ENCODE assay signal across 22 cellular contexts in the genomic region with DNA sequence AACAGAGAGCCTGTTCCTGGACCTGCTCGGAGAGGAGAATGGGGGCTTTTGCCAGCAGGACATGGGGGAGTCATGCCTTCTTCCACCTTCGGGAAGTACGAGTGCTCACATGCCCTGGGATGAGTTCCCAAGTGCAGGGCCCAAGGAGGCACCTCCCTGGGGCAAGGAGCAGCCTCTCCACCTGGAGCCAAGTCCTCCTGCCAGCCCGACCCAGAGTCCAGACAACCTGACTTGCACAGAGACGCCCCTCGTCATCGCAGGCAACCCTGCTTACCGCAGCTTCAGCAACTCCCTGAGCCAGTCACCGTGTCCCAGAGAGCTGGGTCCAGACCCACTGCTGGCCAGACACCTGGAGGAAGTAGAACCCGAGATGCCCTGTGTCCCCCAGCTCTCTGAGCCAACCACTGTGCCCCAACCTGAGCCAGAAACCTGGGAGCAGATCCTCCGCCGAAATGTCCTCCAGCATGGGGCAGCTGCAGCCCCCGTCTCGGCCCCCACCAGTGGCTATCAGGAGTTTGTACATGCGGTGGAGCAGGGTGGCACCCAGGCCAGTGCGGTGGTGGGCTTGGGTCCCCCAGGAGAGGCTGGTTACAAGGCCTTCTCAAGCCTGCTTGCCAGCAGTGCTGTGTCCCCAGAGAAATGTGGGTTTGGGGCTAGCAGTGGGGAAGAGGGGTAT. TPM values are rescaled to one million over a fixed set of nuclear protein-coding genes. Genes with fewer than 3 reads are reported as not detected.
DNase-seq lines count a peak whose midpoint lies in the region; ATAC-seq and TF ChIP-seq lines count a peak whose summit lies in the region.
"Had no signal": no experiment of that assay in that cellular context is flagged by ENCODE, and none has a peak within 500 bp of the region (broad histone marks: within the 10 kb centered on the region; RNA-seq: fewer than 3 reads in every experiment).

No MANE protein-coding gene starts in this region.

- TF ChIP-seq CTCF in liver (IDR thresholded peaks at IDR 0.05; ENCODE audit: low read depth, low read length, missing input control) (no peak), WTC11 (IDR thresholded peaks at IDR 0.05) (no peak)

- H3K27me3 Mint-ChIP-seq in stimulated activated naive CD8-positive, alpha-beta T cell treated with anti-CD3 and anti-CD28 coated beads, Interleukin-15, Interleukin-2, amounts not matched to agents 100 ng/mL and 50 ng/mL, for 24 hours, result no peaks in the 10 kb centered on the region
- no peaks in the 10 kb centered on the region for H3K27me3 Mint-ChIP-seq in activated T-helper 17 cell treated with anti-CD3 and anti-CD28 coated beads, Interleukin-2, amount 50 U/mL, for 72 hours
- H3K27me3 Mint-ChIP-seq in WTC11 (ENCODE audit: low read depth), result no peaks in the 10 kb centered on the region

- no peak overlapping the region for H3K9ac ChIP-seq in liver (ENCODE audit: low read depth in 1 of 2, low read length in 2 of 2)

- no peak for ATAC-seq in stimulated activated naive CD8-positive, alpha-beta T cell treated with anti-CD3 and anti-CD28 coated beads, Interleukin-15, Interleukin-2, amounts not matched to agents 100 U/mL and 50 U/mL, for 24 hours
- no peak for ATAC-seq in activated T-helper 17 cell treated with anti-CD3 and anti-CD28 coated beads, Interleukin-2, amount 50 U/mL, for 72 hours (replicated peaks)
- no peak for ATAC-seq in GM21390 (IDR thresholded peaks at IDR 0.05; ENCODE audit: unreplicated experiment)
- ATAC-seq in WTC11, result no peak
- no peak for ATAC-seq in GM18520 (IDR thresholded peaks at IDR 0.05; ENCODE audit: unreplicated experiment)
- ATAC-seq: GM12878, K562, left lung, sciatic nerve had no signal

- H3K36me3 ChIP-seq in liver (ENCODE audit: control insufficient read depth in 4 of 4, insufficient read depth in 3 of 4, low read depth in 1 of 4, low read length in 3 of 4), result peaks cover 16 to 44% (median 40%) of the 10 kb centered on the region in 4 donors
- H3K36me3 ChIP-seq: cardiac muscle cell, ovary had no signal

- H3K4me1 Mint-ChIP-seq in stimulated activated naive CD8-positive, alpha-beta T cell treated with anti-CD3 and anti-CD28 coated beads, Interleukin-15, Interleukin-2, amounts not matched to agents 100 ng/mL and 50 ng/mL, for 24 hours (ENCODE audit: low read depth), result peaks cover 58% of the 10 kb centered on the region
- H3K4me1 Mint-ChIP-seq in activated T-helper 17 cell treated with anti-CD3 and anti-CD28 coated beads, Interleukin-2, amount 50 U/mL, for 72 hours, result peaks cover 5% of the 10 kb centered on the region
- peaks cover 3% of the 10 kb centered on the region; the same call in 1 of the 2 replicates for H3K4me1 Mint-ChIP-seq in WTC11

- no peak overlapping the region for H3K4me3 ChIP-seq in liver (ENCODE audit: low read depth in 1 of 3, low read length in 3 of 3)
- H3K4me3 ChIP-seq: cardiac muscle cell, GM12878, K562, left lung, ovary had no signal

- POLR2A ChIA-PET in WTC11 (lab: Charles Lee), result no interaction called here

- H3K9me3 ChIP-seq in liver (ENCODE audit: control insufficient read depth in 4 of 4, low read length in 3 of 4), result no peaks in the 10 kb centered on the region
- H3K9me3 ChIP-seq: left lung, ovary had no signal

- DNase-seq in stimulated activated naive CD8-positive, alpha-beta T cell treated with anti-CD3 and anti-CD28 coated beads, Interleukin-15, Interleukin-2, amounts not matched to agents 100 U/mL and 50 U/mL, for 24 hours, result no peak
- DNase-seq in WTC11 (ENCODE audit: low spot score) (no peak), DMS114 treated with DMSO at 0.1 percent for 48 hours (lab: John Stamatoyannopoulos, UW; ENCODE audit: unreplicated experiment) (no peak)
- DNase-seq: activated CD8-positive, alpha-beta memory T cell treated with anti-CD3 and anti-CD28 coated beads, Interleukin-2, amount 50 U/mL, for 4 hours; GDM1; left lung; MV-4-11; NCI-H2029; ovary; SHP77; substantia nigra; T-helper 1 cell had no signal

- H3K27ac Mint-ChIP-seq in stimulated activated naive CD8-positive, alpha-beta T cell treated with anti-CD3 and anti-CD28 coated beads, Interleukin-15, Interleukin-2, amounts not matched to agents 100 ng/mL and 50 ng/mL, for 24 hours, result peak overlapping the region; percentile 64
- peak overlapping the region; percentile 10 for H3K27ac Mint-ChIP-seq in activated T-helper 17 cell treated with anti-CD3 and anti-CD28 coated beads, Interleukin-2, amount 50 U/mL, for 72 hours
- H3K27ac Mint-ChIP-seq in WTC11, result no peak overlapping the region

- CTCF ChIA-PET in WTC11 (lab: Charles Lee), result interaction anchor here (0.7 to 2.4 kb wide), 3 partner anchors 125 to 183 kb away, joined by 3 to 11 read pairs (median 6); no protein-coding TSS in a partner anchor

- no peaks in the 10 kb centered on the region for H3K27me3 ChIP-seq in liver (ENCODE audit: control insufficient read depth in 4 of 4, insufficient read depth in 4 of 4, low read length in 3 of 4)
- H3K27me3 ChIP-seq: cardiac muscle cell, left lung, ovary had no signal

- H3K4me3 Mint-ChIP-seq in stimulated activated naive CD8-positive, alpha-beta T cell treated with anti-CD3 and anti-CD28 coated beads, Interleukin-15, Interleukin-2, amounts not matched to agents 100 ng/mL and 50 ng/mL, for 24 hours, result no peak overlapping the region
- no peak overlapping the region for H3K4me3 Mint-ChIP-seq in activated T-helper 17 cell treated with anti-CD3 and anti-CD28 coated beads, Interleukin-2, amount 50 U/mL, for 72 hours
- no peak overlapping the region for H3K4me3 Mint-ChIP-seq in WTC11

- WGBS in liver, result 85% methylated on average over 16 of the region's 16 CpGs

- H3K4me1 ChIP-seq in liver (ENCODE audit: control insufficient read depth in 4 of 4, insufficient read depth in 4 of 4, low read length in 3 of 4), result peaks cover 18 to 40% (median 35%) of the 10 kb centered on the region in 4 donors

- TF ChIP-seq RAD21 in liver (IDR thresholded peaks at IDR 0.05), result no peak

- H3K36me3 Mint-ChIP-seq in stimulated activated naive CD8-positive, alpha-beta T cell treated with anti-CD3 and anti-CD28 coated beads, Interleukin-15, Interleukin-2, amounts not matched to agents 100 ng/mL and 50 ng/mL, for 24 hours (ENCODE audit: low read depth), result peaks cover 80% of the 10 kb centered on the region
- peaks cover 81% of the 10 kb centered on the region for H3K36me3 Mint-ChIP-seq in activated T-helper 17 cell treated with anti-CD3 and anti-CD28 coated beads, Interleukin-2, amount 50 U/mL, for 72 hours (ENCODE audit: low read depth)
- H3K36me3 Mint-ChIP-seq in WTC11, result peaks cover 23% of the 10 kb centered on the region

- peak overlapping the region; percentile 10 to 74 for H3K27ac ChIP-seq in liver (ENCODE audit: low read depth in 1 of 2, low read length in 2 of 2)
- H3K27ac ChIP-seq: cardiac muscle cell, ovary, WERI-Rb-1 had no signal

- no peaks in the 10 kb centered on the region for H3K9me3 Mint-ChIP-seq in stimulated activated naive CD8-positive, alpha-beta T cell treated with anti-CD3 and anti-CD28 coated beads, Interleukin-15, Interleukin-2, amounts not matched to agents 100 ng/mL and 50 ng/mL, for 24 hours
- no peaks in the 10 kb centered on the region for H3K9me3 Mint-ChIP-seq in activated T-helper 17 cell treated with anti-CD3 and anti-CD28 coated beads, Interleukin-2, amount 50 U/mL, for 72 hours
- peaks cover 8% of the 10 kb centered on the region; the same call in 1 of the 2 replicates for H3K9me3 Mint-ChIP-seq in WTC11

TF ChIP-seq in liver, 16 proteins besides CTCF, POLR2A, EP300 and RAD21 (continues in another document):
- TF ChIP-seq GABPA (IDR thresholded peaks at IDR 0.05 in 1 of 2, conservative IDR thresholded peaks at IDR 0.05 in 1 of 2), result no peak
- no peak for TF ChIP-seq EGR1 (IDR thresholded peaks at IDR 0.05; ENCODE audit: low read depth in 2 of 2)
- no peak for TF ChIP-seq JUND (IDR thresholded peaks at IDR 0.05)
- TF ChIP-seq, protein P1, sequence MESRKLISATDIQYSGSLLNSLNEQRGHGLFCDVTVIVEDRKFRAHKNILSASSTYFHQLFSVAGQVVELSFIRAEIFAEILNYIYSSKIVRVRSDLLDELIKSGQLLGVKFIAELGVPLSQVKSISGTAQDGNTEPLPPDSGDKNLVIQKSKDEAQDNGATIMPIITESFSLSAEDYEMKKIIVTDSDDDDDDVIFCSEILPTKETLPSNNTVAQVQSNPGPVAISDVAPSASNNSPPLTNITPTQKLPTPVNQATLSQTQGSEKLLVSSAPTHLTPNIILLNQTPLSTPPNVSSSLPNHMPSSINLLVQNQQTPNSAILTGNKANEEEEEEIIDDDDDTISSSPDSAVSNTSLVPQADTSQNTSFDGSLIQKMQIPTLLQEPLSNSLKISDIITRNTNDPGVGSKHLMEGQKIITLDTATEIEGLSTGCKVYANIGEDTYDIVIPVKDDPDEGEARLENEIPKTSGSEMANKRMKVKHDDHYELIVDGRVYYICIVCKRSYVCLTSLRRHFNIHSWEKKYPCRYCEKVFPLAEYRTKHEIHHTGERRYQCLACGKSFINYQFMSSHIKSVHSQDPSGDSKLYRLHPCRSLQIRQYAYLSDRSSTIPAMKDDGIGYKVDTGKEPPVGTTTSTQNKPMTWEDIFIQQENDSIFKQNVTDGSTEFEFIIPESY (IDR thresholded peaks at IDR 0.05), result no peak

TF ChIP-seq in WTC11, 78 proteins besides CTCF, POLR2A, EP300 and RAD21 (continues in another document):
- TF ChIP-seq, protein P2, sequence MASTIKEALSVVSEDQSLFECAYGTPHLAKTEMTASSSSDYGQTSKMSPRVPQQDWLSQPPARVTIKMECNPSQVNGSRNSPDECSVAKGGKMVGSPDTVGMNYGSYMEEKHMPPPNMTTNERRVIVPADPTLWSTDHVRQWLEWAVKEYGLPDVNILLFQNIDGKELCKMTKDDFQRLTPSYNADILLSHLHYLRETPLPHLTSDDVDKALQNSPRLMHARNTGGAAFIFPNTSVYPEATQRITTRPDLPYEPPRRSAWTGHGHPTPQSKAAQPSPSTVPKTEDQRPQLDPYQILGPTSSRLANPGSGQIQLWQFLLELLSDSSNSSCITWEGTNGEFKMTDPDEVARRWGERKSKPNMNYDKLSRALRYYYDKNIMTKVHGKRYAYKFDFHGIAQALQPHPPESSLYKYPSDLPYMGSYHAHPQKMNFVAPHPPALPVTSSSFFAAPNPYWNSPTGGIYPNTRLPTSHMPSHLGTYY (CRISPR knock-in tag; IDR thresholded peaks at IDR 0.05), result no peak
- TF ChIP-seq SMAD4 (CRISPR knock-in tag; IDR thresholded peaks at IDR 0.05) (no peak), ELF4 (CRISPR knock-in tag; IDR thresholded peaks at IDR 0.05; ENCODE audit: low read depth) (no peak)

RNA-seq across cellular contexts. Expression of a gene that starts 39.3 kb away (rescaled TPM):
- 10 to 100 TPM; 41.8 to 53.6 TPM for total RNA-seq in activated T-helper 17 cell treated with anti-CD3 and anti-CD28 coated beads, Interleukin-2, amount 50 U/mL, for 72 hours
- total RNA-seq in liver, result under 1 TPM; 0.42 to 0.84 TPM
- under 1 TPM; 0.19 to 0.37 TPM for polyA plus RNA-seq in liver
- total RNA-seq in WTC11 (2021), result 0.27 to 0.70 TPM (median 0.32 TPM) in 3 replicates
- total RNA-seq: cardiac muscle cell had no signal
- polyA plus RNA-seq: cardiac muscle cell had no signal

RNA-seq across cellular contexts. Expression of a gene that starts 48.9 kb away (rescaled TPM):
- 100 to 1,000 TPM; 163 to 216 TPM for total RNA-seq in activated T-helper 17 cell treated with anti-CD3 and anti-CD28 coated beads, Interleukin-2, amount 50 U/mL, for 72 hours
- total RNA-seq in liver (10 to 100 TPM; 18.0 to 61.9 TPM), WTC11 (2021) (22.2 to 28.7 TPM (median 22.4 TPM) in 3 replicates)
- polyA plus RNA-seq in liver, result 10 to 100 TPM; 15.5 to 41.8 TPM

Comparison
In these comparisons a context has a peak if more than half of its experiments do, and no peak if none do; other contexts are left out.
1. RNA of a gene that starts 39.3 kb away (total RNA-seq): 41.8 to 53.6 TPM in activated T-helper 17 cell treated with anti-CD3 and anti-CD28 coated beads, Interleukin-2, amount 50 U/mL, for 72 hours; 0.42 to 0.84 TPM in liver and 0.27 to 0.70 TPM in WTC11; every median in the first group is over 10 times any median in the second.